ENCODE assay signal across 32 cellular contexts in genomic region chr3:36606871-36607765, GRCh38.
DNase-seq lines count a peak whose midpoint lies in the region; TF ChIP-seq lines count a peak whose summit lies in the region.
"Had no signal": no experiment of that assay in that cellular context is flagged by ENCODE, and none has a peak within 500 bp of the region (broad histone marks: within the 10 kb centered on the region; RNA-seq: fewer than 3 reads in every experiment).

No MANE protein-coding gene starts in this region.

- H3K9me3 Mint-ChIP-seq in Caco-2 (ENCODE audit: unreplicated experiment), result peaks cover 3% of the 10 kb centered on the region
- H3K9me3 Mint-ChIP-seq: activated CD4-positive, alpha-beta T cell treated with anti-CD3 and anti-CD28 coated beads, Interleukin-2, amount 10 ng/mL, durations not matched to agents 7 days and 5 days; type B pancreatic cell had no signal

- H3K27me3 ChIP-seq in Caco-2 (replicated peaks; ENCODE audit: control insufficient read depth, insufficient read depth, low read length), result no peaks in the 10 kb centered on the region
- H3K27me3 ChIP-seq: cardiac muscle cell, ovary had no signal

- H3K9me3 ChIP-seq in Caco-2, result no peaks in the 10 kb centered on the region
- H3K9me3 ChIP-seq: ovary had no signal

- intact Hi-C loops in Caco-2 (cut with micrococcal nuclease; ENCODE audit: unreplicated experiment), result loop anchor here (1.0 to 5.0 kb wide), 4 partner anchors 41 to 485 kb away; no protein-coding TSS in a partner anchor

- CTCF ChIA-PET in Caco-2 (lab: Charles Lee), result no interaction called here

- H3K36me3 ChIP-seq in Caco-2 (ENCODE audit: control insufficient read depth, insufficient read depth, low read length), result no peaks in the 10 kb centered on the region
- H3K36me3 ChIP-seq: cardiac muscle cell, left ventricle myocardium inferior, ovary had no signal

- H3K4me1 ChIP-seq in Caco-2, result peaks cover 7% of the 10 kb centered on the region; the same call in 1 of the 2 replicates
- H3K4me1 ChIP-seq: foreskin keratinocyte, left ventricle myocardium inferior had no signal

- no peak overlapping the region for H3K27ac Mint-ChIP-seq in Caco-2 (ENCODE audit: unreplicated experiment)
- H3K27ac Mint-ChIP-seq: activated CD4-positive, alpha-beta T cell treated with anti-CD3 and anti-CD28 coated beads, Interleukin-2, amount 10 ng/mL, durations not matched to agents 7 days and 5 days; activated naive CD8-positive, alpha-beta T cell; effector memory CD8-positive, alpha-beta T cell; stimulated activated memory B cell treated with anti-CD40 and anti-IgM and Interleukin-4, amounts not matched to agents 10 μg/mL and 1 μg/mL and 100 μg/mL, for 72 hours; type B pancreatic cell had no signal

- H3K27me3 Mint-ChIP-seq in Caco-2 (ENCODE audit: insufficient read depth, unreplicated experiment), result peaks cover 23% of the 10 kb centered on the region
- H3K27me3 Mint-ChIP-seq: activated naive CD8-positive, alpha-beta T cell; stimulated activated memory B cell treated with anti-CD40 and anti-IgM and Interleukin-4, amounts not matched to agents 10 μg/mL and 1 μg/mL and 100 μg/mL, for 72 hours had no signal

- no peak for TF ChIP-seq CTCF in AG09309 (IDR thresholded peaks at IDR 0.05; ENCODE audit: control insufficient read depth, insufficient read depth, low read depth, low read length, missing control alignments)
- TF ChIP-seq CTCF in Caco-2 (IDR thresholded peaks at IDR 0.05; ENCODE audit: insufficient read depth in 1 of 2, low read depth in 1 of 2, low read length in 1 of 2, severe bottlenecking in 1 of 2, unreplicated experiment in 1 of 2), result no peak

- BruUV-seq in Caco-2 (replicated peaks; lab: Mats Ljungman, UMichigan), result no TSS peak

- H3K4me3 Mint-ChIP-seq in Caco-2 (ENCODE audit: unreplicated experiment), result no peak overlapping the region
- H3K4me3 Mint-ChIP-seq: activated CD4-positive, alpha-beta T cell treated with anti-CD3 and anti-CD28 coated beads, Interleukin-2, amount 10 ng/mL, durations not matched to agents 7 days and 5 days; activated naive CD8-positive, alpha-beta T cell; effector memory CD8-positive, alpha-beta T cell; neural crest cell; stimulated activated memory B cell treated with anti-CD40 and anti-IgM and Interleukin-4, amounts not matched to agents 10 μg/mL and 1 μg/mL and 100 μg/mL, for 72 hours; type B pancreatic cell had no signal

- POLR2A ChIA-PET in Caco-2 (lab: Charles Lee), result no interaction called here

- H3K36me3 Mint-ChIP-seq in Caco-2 (ENCODE audit: insufficient read depth, unreplicated experiment), result no peaks in the 10 kb centered on the region
- H3K36me3 Mint-ChIP-seq: activated naive CD8-positive, alpha-beta T cell; stimulated activated memory B cell treated with anti-CD40 and anti-IgM and Interleukin-4, amounts not matched to agents 10 μg/mL and 1 μg/mL and 100 μg/mL, for 72 hours had no signal

- H3K4me3 ChIP-seq in AG09309 (ENCODE audit: control insufficient read depth, low read depth, low read length) (no peak overlapping the region), Caco-2 (ENCODE audit: low read depth, low read length) (no peak overlapping the region)
- H3K4me3 ChIP-seq: cardiac muscle cell, coronary artery, left ventricle myocardium inferior, ovary, PC-9 had no signal

- H3K4me1 Mint-ChIP-seq in Caco-2 (ENCODE audit: low read depth, unreplicated experiment), result peaks cover 20% of the 10 kb centered on the region
- H3K4me1 Mint-ChIP-seq: activated CD4-positive, alpha-beta T cell treated with anti-CD3 and anti-CD28 coated beads, Interleukin-2, amount 10 ng/mL, durations not matched to agents 7 days and 5 days; neural crest cell; stimulated activated memory B cell treated with anti-CD40 and anti-IgM and Interleukin-4, amounts not matched to agents 10 μg/mL and 1 μg/mL and 100 μg/mL, for 72 hours had no signal

- DNase-seq in AG09309 (ENCODE audit: low read depth) (peak; percentile 34), Caco-2 (peak; percentile 39 to 45), NCI-H226 (peak; percentile 87), astrocyte of the hippocampus (ENCODE audit: low read depth, low spot score) (peak; percentile 14), T1000 (lab: John Stamatoyannopoulos, UW) (no peak), RPMI8226 (no peak), GDM1 (lab: John Stamatoyannopoulos, UW) (no peak)
- DNase-seq: activated CD4-positive, alpha-beta T cell treated with anti-CD3 and anti-CD28 coated beads, Interleukin-2, amount 10 ng/mL, durations not matched to agents 7 days and 5 days; activated effector memory CD4-positive, alpha-beta T cell treated with Interleukin-2 at 50 U/mL for 16 hours; anterior cingulate cortex; C1 segment of cervical spinal cord; DND-41; effector memory CD8-positive, alpha-beta T cell; foreskin keratinocyte; head of caudate nucleus; Karpas-422; left ventricle myocardium inferior; mesendoderm; MV-4-11; NCI-H1930; NCI-H510A treated with DMSO at 0.1 percent for 48 hours; NK-92 treated with Interleukin-12 subunit alpha and Interleukin-12 subunit beta, amount 100 ng/mL, for 24 hours; ovary; PC-9; substantia nigra; T-helper 2 cell had no signal

Comparison
In these comparisons a context has a peak if more than half of its experiments do, and no peak if none do; other contexts are left out.
1. DNase-seq: peak in AG09309 (single experiment), Caco-2 (2 of 2), NCI-H226 (single experiment) and astrocyte of the hippocampus (single experiment); none in T1000 (single experiment), RPMI8226 (single experiment) and GDM1 (single experiment).